16 cellular contexts compared by ENCODE assay signal in the genomic region with DNA sequence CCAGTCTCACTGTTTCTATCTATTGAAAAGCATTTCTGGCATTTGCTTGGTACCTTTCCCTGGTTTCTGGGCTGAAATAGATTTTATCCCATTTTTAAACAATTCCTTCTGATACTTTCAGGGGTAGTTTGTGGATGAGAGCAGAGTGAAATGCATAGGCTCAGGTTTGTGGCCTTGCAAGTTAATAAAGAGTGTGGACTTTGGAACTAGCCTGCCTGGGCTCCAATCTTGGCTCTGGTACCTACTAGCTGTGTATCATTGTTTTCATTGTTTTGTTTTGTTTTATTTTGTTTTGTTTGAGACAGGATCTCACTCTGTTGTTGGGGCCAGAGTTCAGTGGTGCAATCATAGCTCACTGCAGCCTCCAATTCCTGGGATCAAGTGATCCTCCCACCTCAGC.
"Had no signal": no experiment of that assay in that cellular context is flagged by ENCODE, and none has a peak within 500 bp of the region (broad histone marks: within the 10 kb centered on the region; RNA-seq: fewer than 3 reads in every experiment).

No MANE protein-coding gene starts in this region.

- DNase-seq: activated gamma-delta T cell, foreskin fibroblast, immature natural killer cell, kidney had no signal

- H3K9me3 ChIP-seq: neutrophil, sigmoid colon, tibial nerve had no signal

- H3K4me1 Mint-ChIP-seq: endodermal cell, nephron had no signal

- H3K27ac ChIP-seq: neutrophil, sigmoid colon, tibial nerve had no signal

- H3K4me3 Mint-ChIP-seq: activated CD4-positive, alpha-beta T cell treated with anti-CD3 and anti-CD28 coated beads for 36 hours; activated naive CD4-positive, alpha-beta T cell treated with anti-CD3 and anti-CD28 coated beads, Interleukin-2, amount 50 U/mL, for 24 hours; activated T-helper 1 cell treated with anti-CD3 and anti-CD28 coated beads, Interleukin-12 subunit alpha, Interleukin-12 subunit beta, Interleukin-2, Interleukin-4 antibody, amounts not matched to agents 30 ng/mL and 10 ng/mL and 1 ng/mL, durations not matched to agents 14 hours and 24 hours and 36 hours; dendritic cell treated with granulocyte-macrophage colony-stimulating factor and Interleukin-4, amounts not matched to agents 40 ng/mL and 50 ng/mL, for 4 days; endodermal cell; immature natural killer cell; nephron; T-helper 2 cell treated with Interferon-gamma antibody and Interleukin-4, amounts not matched to agents 5 μg/mL and 100 μg/mL, for 36 hours had no signal

- H3K27me3 Mint-ChIP-seq: activated CD4-positive, alpha-beta T cell treated with anti-CD3 and anti-CD28 coated beads for 36 hours; activated naive CD4-positive, alpha-beta T cell treated with anti-CD3 and anti-CD28 coated beads, Interleukin-2, amount 50 U/mL, for 24 hours; central memory CD8-positive, alpha-beta T cell; dendritic cell treated with granulocyte-macrophage colony-stimulating factor and Interleukin-4, amounts not matched to agents 40 ng/mL and 50 ng/mL, for 4 days had no signal

- H3K4me3 ChIP-seq: sigmoid colon, smooth muscle cell, tibial nerve had no signal

- H3K27ac Mint-ChIP-seq: activated CD4-positive, alpha-beta T cell treated with anti-CD3 and anti-CD28 coated beads for 36 hours; activated naive CD4-positive, alpha-beta T cell treated with anti-CD3 and anti-CD28 coated beads, Interleukin-2, amount 50 U/mL, for 24 hours; activated T-helper 1 cell treated with anti-CD3 and anti-CD28 coated beads, Interleukin-12 subunit alpha, Interleukin-12 subunit beta, Interleukin-2, Interleukin-4 antibody, amounts not matched to agents 30 ng/mL and 10 ng/mL and 1 ng/mL, durations not matched to agents 14 hours and 24 hours and 36 hours; dendritic cell treated with granulocyte-macrophage colony-stimulating factor and Interleukin-4, amounts not matched to agents 40 ng/mL and 50 ng/mL, for 4 days; endodermal cell; nephron; T-helper 2 cell treated with Interferon-gamma antibody and Interleukin-4, amounts not matched to agents 5 μg/mL and 100 μg/mL, for 36 hours had no signal

- H3K9me3 Mint-ChIP-seq: activated naive CD4-positive, alpha-beta T cell treated with anti-CD3 and anti-CD28 coated beads, Interleukin-2, amount 50 U/mL, for 24 hours; activated T-helper 1 cell treated with anti-CD3 and anti-CD28 coated beads, Interleukin-12 subunit alpha, Interleukin-12 subunit beta, Interleukin-2, Interleukin-4 antibody, amounts not matched to agents 30 ng/mL and 10 ng/mL and 1 ng/mL, durations not matched to agents 14 hours and 24 hours and 36 hours; central memory CD8-positive, alpha-beta T cell; dendritic cell treated with granulocyte-macrophage colony-stimulating factor and Interleukin-4, amounts not matched to agents 40 ng/mL and 50 ng/mL, for 4 days; endodermal cell; immature natural killer cell; nephron; T-helper 2 cell treated with Interferon-gamma antibody and Interleukin-4, amounts not matched to agents 5 μg/mL and 100 μg/mL, for 36 hours had no signal

- H3K36me3 ChIP-seq: sigmoid colon, tibial nerve had no signal
